8 cellular contexts compared by ENCODE assay signal in the genomic region with DNA sequence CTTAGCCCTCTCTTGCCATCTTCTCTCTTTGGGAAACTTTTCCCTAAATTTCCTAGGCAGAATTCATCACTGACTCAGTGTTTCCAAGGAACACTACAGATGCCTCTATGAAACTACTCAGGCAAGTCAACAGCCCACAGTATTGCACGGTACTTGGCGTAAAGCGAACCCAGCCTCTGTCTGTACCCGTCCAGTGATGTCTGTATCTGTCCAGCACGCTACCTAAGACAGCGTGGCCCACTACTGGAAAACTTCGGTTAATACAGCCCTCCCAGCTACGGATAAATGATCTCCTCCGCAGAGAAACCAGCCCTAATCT. TPM values are rescaled to one million over a fixed set of nuclear protein-coding genes. Genes with fewer than 3 reads are reported as not detected.
DNase-seq lines count a peak whose midpoint lies in the region; ATAC-seq and TF ChIP-seq lines count a peak whose summit lies in the region.

No MANE protein-coding gene starts in this region.

- peaks cover 36% of the 10 kb centered on the region for H3K27me3 Mint-ChIP-seq in nephron progenitor cell (ENCODE audit: low read depth, poor library complexity)

- DNase-seq in RPMI7951 (ENCODE audit: low read depth) (peak; percentile 39), epithelial cell of prostate (ENCODE audit: low read depth, low spot score) (no peak), nephron progenitor cell (no peak), DMS79 (lab: John Stamatoyannopoulos, UW) (no peak), GM19238 (ENCODE audit: insufficient read length, low spot score) (no peak), cerebellar cortex (ENCODE audit: low spot score) (no peak)

- peak overlapping the region; percentile 70 for H3K27ac ChIP-seq in epithelial cell of prostate

- no peak for TF ChIP-seq CTCF in nephron progenitor cell (IDR thresholded peaks at IDR 0.05)

- H3K4me3 Mint-ChIP-seq in nephron progenitor cell, result peak overlapping the region; percentile 96

- ATAC-seq in GM18502 (IDR thresholded peaks at IDR 0.05; ENCODE audit: poor library complexity, unreplicated experiment) (peak; percentile 23), HG02759 (IDR thresholded peaks at IDR 0.05; ENCODE audit: unreplicated experiment) (peak; percentile 29)

- H3K4me1 Mint-ChIP-seq in nephron progenitor cell, result peaks cover 23% of the 10 kb centered on the region

- H3K36me3 Mint-ChIP-seq in nephron progenitor cell (ENCODE audit: low read depth), result peaks cover 3% of the 10 kb centered on the region

- peak overlapping the region; percentile 98 for H3K27ac Mint-ChIP-seq in nephron progenitor cell

- H3K9me3 Mint-ChIP-seq in nephron progenitor cell, result no peaks in the 10 kb centered on the region

RNA-seq across cellular contexts. Expression of gene SKIC8, which starts 0.5 kb away (rescaled TPM):
- 130 and 132 TPM in 2 replicates for total RNA-seq in RPMI7951 (2014; rRNA removed; shearing (Covaris generic))

RNA-seq across cellular contexts. Expression of gene DNAJA4, which starts 34.6 kb away (rescaled TPM):
- total RNA-seq in RPMI7951 (2014; rRNA removed; shearing (Covaris generic)), result 0.59 and 1.6 TPM in 2 replicates

RNA-seq across cellular contexts. Expression of gene CRABP1, which starts 41.2 kb away (rescaled TPM):
- total RNA-seq in RPMI7951 (2014; rRNA removed; shearing (Covaris generic)), result 0.29 TPM in 1 of 2 replicates, not detected in the other
